Comparison of ENCODE assay signal across 21 cellular contexts in genomic region chr6:111417946-111418345, GRCh38.
A peak's percentile ranks its signal among the peaks of the same experiment; 100 is the strongest.
DNase-seq lines count a peak whose midpoint lies in the region; ATAC-seq, FAIRE-seq and TF ChIP-seq lines count a peak whose summit lies in the region.
"Had no signal": no experiment of that assay in that cellular context is flagged by ENCODE, and none has a peak within 500 bp of the region (broad histone marks: within the 10 kb centered on the region; RNA-seq: fewer than 3 reads in every experiment).

No MANE protein-coding gene starts in this region.

- ATAC-seq in right lobe of liver (no peak), GM18498 (IDR thresholded peaks at IDR 0.05; ENCODE audit: unreplicated experiment) (no peak), GM21528 (IDR thresholded peaks at IDR 0.05; ENCODE audit: low FRiP score, unreplicated experiment) (no peak)
- ATAC-seq: activated CD8-positive, alpha-beta T cell treated with anti-CD3 and anti-CD28 coated beads, Interleukin-2, amount 10 ng/mL, durations not matched to agents 7 days and 5 days; stimulated activated naive CD8-positive, alpha-beta T cell treated with anti-CD3 and anti-CD28 coated beads, Interleukin-15, Interleukin-2, amounts not matched to agents 100 U/mL and 50 U/mL, for 24 hours had no signal

- DNase-seq in NCI-H526 (lab: John Stamatoyannopoulos, UW), result peak; percentile 5 to 19
- DNase-seq in NCI-H526 treated with DMSO at 0.1 percent for 48 hours (lab: John Stamatoyannopoulos, UW), result no peak
- peak; percentile 53 for DNase-seq in bronchial epithelial cell (ENCODE audit: low read depth)
- no peak for DNase-seq in keratinocyte (ENCODE audit: low read depth, low spot score)
- no peak for DNase-seq in right lobe of liver
- no peak for DNase-seq in DMS153 treated with DMSO at 0.1 percent for 48 hours (lab: John Stamatoyannopoulos, UW; ENCODE audit: unreplicated experiment)
- DNase-seq: activated CD8-positive, alpha-beta T cell treated with anti-CD3 and anti-CD28 coated beads, Interleukin-2, amount 10 ng/mL, durations not matched to agents 7 days and 5 days; activated gamma-delta T cell; brain microvascular endothelial cell; CD4-positive, CD25-positive, alpha-beta regulatory T cell; endodermal cell; GDM1; naive B cell; SIG-M5; stimulated activated naive CD8-positive, alpha-beta T cell treated with anti-CD3 and anti-CD28 coated beads, Interleukin-15, Interleukin-2, amounts not matched to agents 100 U/mL and 50 U/mL, for 24 hours; thyroid gland had no signal

- dilution Hi-C loops in keratinocyte (cut with MboI; ENCODE audit: extremely low pct_ligation_motif_present, low sequenced_read_pairs), result no loop called here

- no peak for TF ChIP-seq POLR2A in right lobe of liver (IDR thresholded peaks at IDR 0.05)

- H3K9ac ChIP-seq in keratinocyte (ENCODE audit: control insufficient read depth, extremely low read depth, insufficient read depth, low read length), result no peak overlapping the region

- FAIRE-seq in bronchial epithelial cell (lab: Jason Lieb, UNC) (no peak), keratinocyte (lab: Jason Lieb, UNC) (no peak)
- FAIRE-seq: colon had no signal

- intact Hi-C loops in right lobe of liver (cut with DNase I), result no loop called here

- H3K4me3 ChIP-seq in bronchial epithelial cell (ENCODE audit: low read depth, low read length) (no peak overlapping the region), keratinocyte (ENCODE audit: control insufficient read depth in 2 of 3, extremely low read depth in 1 of 3, insufficient read depth in 2 of 3, low read depth in 1 of 3, low read length in 3 of 3) (no peak overlapping the region), right lobe of liver (no peak overlapping the region)
- H3K4me3 ChIP-seq: heart left ventricle, thyroid gland had no signal

- H3K27me3 ChIP-seq in bronchial epithelial cell (ENCODE audit: control insufficient read depth, insufficient read depth, low read length) (no peaks in the 10 kb centered on the region), keratinocyte (ENCODE audit: control insufficient read depth, extremely low read depth, insufficient read depth, low read length) (no peaks in the 10 kb centered on the region), right lobe of liver (no peaks in the 10 kb centered on the region)
- H3K27me3 ChIP-seq: brain microvascular endothelial cell, heart left ventricle, thyroid gland had no signal

- H3K4me2 ChIP-seq in keratinocyte (ENCODE audit: control insufficient read depth, extremely low read depth, insufficient read depth, low read depth, low read length), result peak overlapping the region; percentile 8

- H3K36me3 ChIP-seq in bronchial epithelial cell (ENCODE audit: control insufficient read depth, insufficient read depth, low read length), result no peaks in the 10 kb centered on the region
- H3K36me3 ChIP-seq in keratinocyte (ENCODE audit: control insufficient read depth in 2 of 2, extremely low read depth in 1 of 2, insufficient read depth in 2 of 2, low read length in 2 of 2), result no peaks in the 10 kb centered on the region
- H3K36me3 ChIP-seq in right lobe of liver, result no peaks in the 10 kb centered on the region
- H3K36me3 ChIP-seq: brain microvascular endothelial cell, thyroid gland had no signal

- H3K9me1 ChIP-seq in keratinocyte (ENCODE audit: control insufficient read depth, extremely low read depth, insufficient read depth, low read length), result peaks cover 3% of the 10 kb centered on the region

- H2AFZ ChIP-seq in keratinocyte (ENCODE audit: control insufficient read depth, low read length), result no peak overlapping the region

- H3K9me3 ChIP-seq in keratinocyte (ENCODE audit: control insufficient read depth, low read depth, low read length) (no peaks in the 10 kb centered on the region), right lobe of liver (no peaks in the 10 kb centered on the region)
- H3K9me3 ChIP-seq: heart left ventricle, thyroid gland had no signal

- no peak overlapping the region for H3K27ac ChIP-seq in keratinocyte (ENCODE audit: control insufficient read depth, insufficient read depth, low read length)
- no peak overlapping the region for H3K27ac ChIP-seq in right lobe of liver
- H3K27ac ChIP-seq: 22Rv1, brain microvascular endothelial cell, thyroid gland had no signal

- H3K4me1 ChIP-seq in keratinocyte (ENCODE audit: control insufficient read depth, extremely low read depth, insufficient read depth, low read length), result peaks cover 30% of the 10 kb centered on the region
- H3K4me1 ChIP-seq in right lobe of liver, result peaks cover 0 to 16% (median 0%) of the 10 kb centered on the region in 4 donors

- no peak for TF ChIP-seq CTCF in bronchial epithelial cell (IDR thresholded peaks at IDR 0.05; ENCODE audit: insufficient read depth, low read length, severe bottlenecking)
- TF ChIP-seq CTCF in keratinocyte (optimal IDR thresholded peaks at IDR 0.05 in 1 of 3, IDR thresholded peaks at IDR 0.05 in 1 of 3, conservative IDR thresholded peaks at IDR 0.05 in 1 of 3; ENCODE audit: extremely low read depth in 1 of 3, insufficient read depth in 2 of 3, low read length in 3 of 3), result no peak
- no peak for TF ChIP-seq CTCF in right lobe of liver (IDR thresholded peaks at IDR 0.05)

- no peaks in the 10 kb centered on the region for H4K20me1 ChIP-seq in keratinocyte (ENCODE audit: control insufficient read depth, extremely low read depth, insufficient read depth, low read length)

- H3K79me2 ChIP-seq in keratinocyte (ENCODE audit: control insufficient read depth, insufficient read depth, low read length), result peaks cover 27% of the 10 kb centered on the region

Comparison
In these comparisons a context has a peak if more than half of its experiments do, and no peak if none do; other contexts are left out.
1. DNase-seq: peak in NCI-H526 (2 of 2) and bronchial epithelial cell (single experiment); none in NCI-H526 treated with DMSO at 0.1 percent for 48 hours (single experiment), keratinocyte (single experiment), right lobe of liver (0 of 3) and DMS153 treated with DMSO at 0.1 percent for 48 hours (single experiment).